29 cellular contexts compared by ENCODE assay signal in genomic region chrX:111216293-111216801, GRCh38.
"Had no signal": no experiment of that assay in that cellular context is flagged by ENCODE, and none has a peak within 500 bp of the region (broad histone marks: within the 10 kb centered on the region; RNA-seq: fewer than 3 reads in every experiment).

No MANE protein-coding gene starts in this region.

- H3K4me1 Mint-ChIP-seq: stimulated activated effector memory CD8-positive, alpha-beta T cell treated with anti-CD3 and anti-CD28 coated beads, Interleukin-12 subunit alpha, Interleukin-12 subunit beta, amount 100 ng/mL, for 72 hours; stimulated activated memory B cell treated with anti-CD40 and anti-IgM and Interleukin-4, amounts not matched to agents 10 μg/mL and 1 μg/mL and 100 μg/mL, for 72 hours; stimulated activated naive B cell treated with anti-CD40 and anti-IgM and Interleukin-4, amounts not matched to agents 10 μg/mL and 1 μg/mL and 100 μg/mL, for 72 hours; stimulated activated naive CD8-positive, alpha-beta T cell treated with anti-CD3 and anti-CD28 coated beads, Interleukin-15, amount 100 ng/mL, for 72 hours had no signal

- H3K9me3 Mint-ChIP-seq: stimulated activated effector memory CD8-positive, alpha-beta T cell treated with anti-CD3 and anti-CD28 coated beads, Interleukin-12 subunit alpha, Interleukin-12 subunit beta, amount 100 ng/mL, for 72 hours; stimulated activated memory B cell treated with anti-CD40 and anti-IgM and Interleukin-4, amounts not matched to agents 10 μg/mL and 1 μg/mL and 100 μg/mL, for 72 hours; stimulated activated naive B cell treated with anti-CD40 and anti-IgM and Interleukin-4, amounts not matched to agents 10 μg/mL and 1 μg/mL and 100 μg/mL, for 72 hours; stimulated activated naive CD8-positive, alpha-beta T cell treated with anti-CD3 and anti-CD28 coated beads, Interleukin-15, amount 100 ng/mL, for 72 hours; stimulated activated naive CD8-positive, alpha-beta T cell treated with anti-CD3 and anti-CD28 coated beads, Interleukin-15, Interleukin-2, amounts not matched to agents 100 ng/mL and 50 ng/mL, for 24 hours; type B pancreatic cell had no signal

- ATAC-seq: stimulated activated effector memory CD8-positive, alpha-beta T cell treated with anti-CD3 and anti-CD28 coated beads, Interleukin-12 subunit alpha, Interleukin-12 subunit beta, amount 100 ng/mL, for 72 hours; stimulated activated memory B cell treated with anti-CD40 and anti-IgM and Interleukin-4, amounts not matched to agents 10 μg/mL and 1 μg/mL and 100 μg/mL, for 72 hours; stimulated activated naive B cell treated with anti-CD40 and anti-IgM and Interleukin-4, amounts not matched to agents 10 μg/mL and 1 μg/mL and 100 μg/mL, for 72 hours; stimulated activated naive CD8-positive, alpha-beta T cell treated with anti-CD3 and anti-CD28 coated beads, Interleukin-15, amount 100 ng/mL, for 72 hours; stimulated activated naive CD8-positive, alpha-beta T cell treated with anti-CD3 and anti-CD28 coated beads, Interleukin-15, Interleukin-2, amounts not matched to agents 100 U/mL and 50 U/mL, for 24 hours; upper lobe of right lung had no signal

- H3K27me3 Mint-ChIP-seq: stimulated activated memory B cell treated with anti-CD40 and anti-IgM and Interleukin-4, amounts not matched to agents 10 μg/mL and 1 μg/mL and 100 μg/mL, for 72 hours; stimulated activated naive B cell treated with anti-CD40 and anti-IgM and Interleukin-4, amounts not matched to agents 10 μg/mL and 1 μg/mL and 100 μg/mL, for 72 hours; stimulated activated naive CD8-positive, alpha-beta T cell treated with anti-CD3 and anti-CD28 coated beads, Interleukin-15, amount 100 ng/mL, for 72 hours; stimulated activated naive CD8-positive, alpha-beta T cell treated with anti-CD3 and anti-CD28 coated beads, Interleukin-15, Interleukin-2, amounts not matched to agents 100 ng/mL and 50 ng/mL, for 24 hours; type B pancreatic cell had no signal

- H3K4me3 Mint-ChIP-seq: stimulated activated effector memory CD8-positive, alpha-beta T cell treated with anti-CD3 and anti-CD28 coated beads, Interleukin-12 subunit alpha, Interleukin-12 subunit beta, amount 100 ng/mL, for 72 hours; stimulated activated memory B cell treated with anti-CD40 and anti-IgM and Interleukin-4, amounts not matched to agents 10 μg/mL and 1 μg/mL and 100 μg/mL, for 72 hours; stimulated activated naive B cell treated with anti-CD40 and anti-IgM and Interleukin-4, amounts not matched to agents 10 μg/mL and 1 μg/mL and 100 μg/mL, for 72 hours; stimulated activated naive CD8-positive, alpha-beta T cell treated with anti-CD3 and anti-CD28 coated beads, Interleukin-15, amount 100 ng/mL, for 72 hours; stimulated activated naive CD8-positive, alpha-beta T cell treated with anti-CD3 and anti-CD28 coated beads, Interleukin-15, Interleukin-2, amounts not matched to agents 100 ng/mL and 50 ng/mL, for 24 hours; type B pancreatic cell had no signal

- FAIRE-seq: urothelium cell line had no signal

- H3K27me3 ChIP-seq: stomach, suprapubic skin, testis, thyroid gland, tibial artery, transverse colon, upper lobe of left lung, upper lobe of right lung, vagina had no signal

- H3K4me1 ChIP-seq: stomach, suprapubic skin, testis, thyroid gland, tibial artery, tibial nerve, transverse colon, upper lobe of left lung, upper lobe of right lung, uterus, vagina had no signal

- H3K4me3 ChIP-seq: stomach, suprapubic skin, testis, thoracic aorta, thyroid gland, tibial artery, tibial nerve, transverse colon, upper lobe of left lung, upper lobe of right lung, uterus, vagina had no signal

- H3K9me3 ChIP-seq: stomach, suprapubic skin, testis, thoracic aorta, thyroid gland, tibial artery, tibial nerve, transverse colon, upper lobe of left lung, upper lobe of right lung, uterus, vagina had no signal

- H3K36me3 Mint-ChIP-seq: stimulated activated effector memory CD8-positive, alpha-beta T cell treated with anti-CD3 and anti-CD28 coated beads, Interleukin-12 subunit alpha, Interleukin-12 subunit beta, amount 100 ng/mL, for 72 hours; stimulated activated memory B cell treated with anti-CD40 and anti-IgM and Interleukin-4, amounts not matched to agents 10 μg/mL and 1 μg/mL and 100 μg/mL, for 72 hours; stimulated activated naive B cell treated with anti-CD40 and anti-IgM and Interleukin-4, amounts not matched to agents 10 μg/mL and 1 μg/mL and 100 μg/mL, for 72 hours; type B pancreatic cell had no signal

- H3K27ac Mint-ChIP-seq: stimulated activated effector memory CD8-positive, alpha-beta T cell treated with anti-CD3 and anti-CD28 coated beads, Interleukin-12 subunit alpha, Interleukin-12 subunit beta, amount 100 ng/mL, for 72 hours; stimulated activated memory B cell treated with anti-CD40 and anti-IgM and Interleukin-4, amounts not matched to agents 10 μg/mL and 1 μg/mL and 100 μg/mL, for 72 hours; stimulated activated naive B cell treated with anti-CD40 and anti-IgM and Interleukin-4, amounts not matched to agents 10 μg/mL and 1 μg/mL and 100 μg/mL, for 72 hours; stimulated activated naive CD8-positive, alpha-beta T cell treated with anti-CD3 and anti-CD28 coated beads, Interleukin-15, amount 100 ng/mL, for 72 hours; stimulated activated naive CD8-positive, alpha-beta T cell treated with anti-CD3 and anti-CD28 coated beads, Interleukin-15, Interleukin-2, amounts not matched to agents 100 ng/mL and 50 ng/mL, for 24 hours; type B pancreatic cell had no signal

- H3K36me3 ChIP-seq: stomach, suprapubic skin, thoracic aorta, thyroid gland, tibial nerve, transverse colon, upper lobe of left lung, upper lobe of right lung, uterus, vagina had no signal

- DNase-seq: stimulated activated CD4-positive, alpha-beta T cell treated with anti-CD3 and anti-CD28 coated beads, Interleukin-2, amount 100 ng/mL, for 48 hours; stimulated activated CD4-positive, alpha-beta T cell treated with anti-CD3 and anti-CD28 coated beads, Interleukin-4, amount 100 ng/mL, for 1 hour; stimulated activated CD4-positive, alpha-beta T cell treated with anti-CD3 and anti-CD28 coated beads, Interleukin-4, amount 100 ng/mL, for 24 hours; stimulated activated CD4-positive, alpha-beta T cell treated with anti-CD3 and anti-CD28 coated beads, Interleukin-4, amount 100 ng/mL, for 4 hours; stimulated activated CD8-positive, alpha-beta memory T cell treated with anti-CD3 and anti-CD28 coated beads, Interleukin-4, amount 100 ng/mL, for 48 hours; stimulated activated naive B cell treated with anti-CD40 and anti-IgM and Interleukin-4, amounts not matched to agents 10 μg/mL and 1 μg/mL and 100 μg/mL, for 72 hours; stimulated activated naive CD4-positive, alpha-beta T cell; stimulated activated naive CD4-positive, alpha-beta T cell treated with Interleukin-2 at 50 U/mL for 16 hours; stimulated activated naive CD8-positive, alpha-beta T cell treated with anti-CD3 and anti-CD28 coated beads, Interleukin-15, amount 100 ng/mL, for 72 hours; stimulated activated naive CD8-positive, alpha-beta T cell treated with anti-CD3 and anti-CD28 coated beads, Interleukin-15, Interleukin-2, amounts not matched to agents 100 U/mL and 50 U/mL, for 24 hours; stomach; substantia nigra; testis; thyroid gland; tibial artery; transverse colon; trophoblast cell; upper lobe of left lung; upper lobe of right lung; uterus had no signal

- H3K27ac ChIP-seq: stomach, suprapubic skin, testis, thoracic aorta, thyroid gland, tibial artery, tibial nerve, transverse colon, upper lobe of left lung, upper lobe of right lung, uterus, vagina had no signal
